24 cellular contexts compared by ENCODE assay signal in genomic region chr1:116404699-116405098, GRCh38. TPM values are rescaled to one million over a fixed set of nuclear protein-coding genes. Genes with fewer than 3 reads are reported as not detected.
DNase-seq lines count a peak whose midpoint lies in the region; ATAC-seq and TF ChIP-seq lines count a peak whose summit lies in the region.
"Had no signal": no experiment of that assay in that cellular context is flagged by ENCODE, and none has a peak within 500 bp of the region (broad histone marks: within the 10 kb centered on the region; RNA-seq: fewer than 3 reads in every experiment).

No MANE protein-coding gene starts in this region.

- H3K79me2 ChIP-seq in PC-3 (ENCODE audit: low read length) (no peaks in the 10 kb centered on the region), parathyroid adenoma (no peaks in the 10 kb centered on the region)

- H3K4me1 ChIP-seq in cardiac muscle cell (ENCODE audit: low read depth) (peaks cover 61% of the 10 kb centered on the region), PC-3 (ENCODE audit: insufficient read depth, low read length) (peaks cover 15% of the 10 kb centered on the region; the same call in 1 of the 2 replicates), parathyroid adenoma (no peaks in the 10 kb centered on the region)
- H3K4me1 ChIP-seq: neural progenitor cell, psoas muscle, stomach had no signal

- H3K9me3 Mint-ChIP-seq in effector memory CD8-positive, alpha-beta T cell: no peaks in the 10 kb centered on the region
- H3K9me3 Mint-ChIP-seq: activated T-helper 1 cell treated with anti-CD3 and anti-CD28 coated beads, Interleukin-12 subunit alpha, Interleukin-12 subunit beta, Interleukin-2, Interleukin-4 antibody, amounts not matched to agents 30 ng/mL and 10 ng/mL and 1 ng/mL, durations not matched to agents 14 hours and 24 hours and 36 hours; neural progenitor cell; type B pancreatic cell had no signal

- no TSS peak for BruUV-seq in PC-3 (replicated peaks; lab: Mats Ljungman, UMichigan)

- H3F3A ChIP-seq in PC-3 (ENCODE audit: low read length, unreplicated experiment): no peaks in the 10 kb centered on the region

- peaks cover 14 to 25% of the 10 kb centered on the region in 2 donors for H3K4me1 Mint-ChIP-seq in effector memory CD8-positive, alpha-beta T cell (ENCODE audit: low read depth in 2 of 2)
- H3K4me1 Mint-ChIP-seq: neural progenitor cell had no signal

- H3K36me3 ChIP-seq in cardiac muscle cell (peaks cover 76% of the 10 kb centered on the region), PC-3 (ENCODE audit: low read depth, low read length) (peaks cover 60% of the 10 kb centered on the region), parathyroid adenoma (ENCODE audit: control insufficient read depth, insufficient read depth, low read length) (no peaks in the 10 kb centered on the region)
- H3K36me3 ChIP-seq: neural progenitor cell had no signal

- peak overlapping the region; percentile 7 to 62 for H3K27ac Mint-ChIP-seq in effector memory CD8-positive, alpha-beta T cell
- H3K27ac Mint-ChIP-seq: activated T-helper 1 cell treated with anti-CD3 and anti-CD28 coated beads, Interleukin-12 subunit alpha, Interleukin-12 subunit beta, Interleukin-2, Interleukin-4 antibody, amounts not matched to agents 30 ng/mL and 10 ng/mL and 1 ng/mL, durations not matched to agents 14 hours and 24 hours and 36 hours; type B pancreatic cell had no signal

- CTCF ChIA-PET in PC-3 (lab: Charles Lee): no interaction called here

- H3K4me2 ChIP-seq in PC-3 (ENCODE audit: low read length) (no peak overlapping the region), parathyroid adenoma (ENCODE audit: low read length) (no peak overlapping the region)
- H3K4me2 ChIP-seq: neural progenitor cell, smooth muscle cell had no signal

- H3K9me3 ChIP-seq in cardiac muscle cell (ENCODE audit: low read depth) (no peaks in the 10 kb centered on the region), PC-3 (ENCODE audit: low read length) (no peaks in the 10 kb centered on the region), parathyroid adenoma (ENCODE audit: control insufficient read depth, low read length) (no peaks in the 10 kb centered on the region)
- H3K9me3 ChIP-seq: mucosa of descending colon, psoas muscle, stomach had no signal

- H3K27ac ChIP-seq in cardiac muscle cell (peak overlapping the region; percentile 95), PC-3 (ENCODE audit: low read length) (no peak overlapping the region), parathyroid adenoma (peak overlapping the region; percentile 8), substantia nigra (ENCODE audit: low read depth, low read length, poor library complexity, severe bottlenecking) (no peak overlapping the region)
- H3K27ac ChIP-seq: neural progenitor cell, psoas muscle had no signal

- POLR2A ChIA-PET in PC-3 (lab: Charles Lee; ENCODE audit: unreplicated experiment): no interaction called here

- no peaks in the 10 kb centered on the region for H4K20me1 ChIP-seq in PC-3 (ENCODE audit: low read length)

- peaks cover 71% of the 10 kb centered on the region for H3K36me3 Mint-ChIP-seq in effector memory CD8-positive, alpha-beta T cell (ENCODE audit: insufficient read depth)

- no peak overlapping the region for H3K4me3 Mint-ChIP-seq in effector memory CD8-positive, alpha-beta T cell
- H3K4me3 Mint-ChIP-seq: activated T-helper 1 cell treated with anti-CD3 and anti-CD28 coated beads, Interleukin-12 subunit alpha, Interleukin-12 subunit beta, Interleukin-2, Interleukin-4 antibody, amounts not matched to agents 30 ng/mL and 10 ng/mL and 1 ng/mL, durations not matched to agents 14 hours and 24 hours and 36 hours; neural progenitor cell; type B pancreatic cell had no signal

- no peak overlapping the region for H3K9ac ChIP-seq in PC-3 (ENCODE audit: low read length)
- H3K9ac ChIP-seq in parathyroid adenoma: no peak overlapping the region
- H3K9ac ChIP-seq: neural progenitor cell had no signal

- ATAC-seq in Right ventricle myocardium inferior: no peak
- ATAC-seq in PC-3: no peak
- no peak for ATAC-seq in effector memory CD8-positive, alpha-beta T cell (replicated peaks)
- ATAC-seq: psoas muscle, SK-N-SH treated with all-trans-retinoic acid at 6 μM for 48 hours had no signal

- H3K27me3 ChIP-seq in cardiac muscle cell (no peaks in the 10 kb centered on the region), PC-3 (ENCODE audit: low read length) (no peaks in the 10 kb centered on the region), parathyroid adenoma (ENCODE audit: control insufficient read depth, insufficient read depth, low read length) (no peaks in the 10 kb centered on the region)
- H3K27me3 ChIP-seq: neural progenitor cell, stomach had no signal

- H2AFZ ChIP-seq in PC-3 (ENCODE audit: low read length) (no peak overlapping the region), parathyroid adenoma (no peak overlapping the region)
- H2AFZ ChIP-seq: neural progenitor cell had no signal

- TF ChIP-seq CTCF in cardiac muscle cell (IDR thresholded peaks at IDR 0.05; ENCODE audit: low read depth, low read length): no peak
- no peak for TF ChIP-seq CTCF in PC-3 (conservative IDR thresholded peaks at IDR 0.05; ENCODE audit: low read depth, low read length)
- no peak for TF ChIP-seq CTCF in parathyroid adenoma (IDR thresholded peaks at IDR 0.05)

- intact Hi-C loops in Right ventricle myocardium inferior (cut with DNase I): no loop called here
- intact Hi-C loops in PC-3 (cut with micrococcal nuclease): loop anchor here (10.0 kb wide), 1 partner anchor 80 kb away; no protein-coding TSS in a partner anchor

- no peaks in the 10 kb centered on the region for H3K9me2 ChIP-seq in PC-3 (replicated peaks; ENCODE audit: low read length)

- no peak overlapping the region for H3K4me3 ChIP-seq in cardiac muscle cell
- H3K4me3 ChIP-seq in PC-3 (ENCODE audit: low read length): no peak overlapping the region
- H3K4me3 ChIP-seq in parathyroid adenoma (ENCODE audit: low read depth, low read length): no peak overlapping the region
- H3K4me3 ChIP-seq: mucosa of descending colon, neural progenitor cell, psoas muscle, smooth muscle cell, stomach had no signal

- DNase-seq in cardiac muscle cell (ENCODE audit: low read depth in 1 of 2, low spot score in 1 of 2): no peak
- DNase-seq in Right ventricle myocardium inferior (ENCODE audit: missing footprints): no peak
- peak; percentile 62 for DNase-seq in PC-3
- no peak for DNase-seq in effector memory CD8-positive, alpha-beta T cell
- DNase-seq in substantia nigra (lab: John Stamatoyannopoulos, UW): no peak
- no peak for DNase-seq in DMS79 (lab: John Stamatoyannopoulos, UW)
- DNase-seq in NCI-H526 treated with DMSO at 0.1 percent for 48 hours (lab: John Stamatoyannopoulos, UW): no peak
- DNase-seq: activated CD4-positive, CD25-positive, alpha-beta regulatory T cell; amniotic stem cell; cerebellar nuclear complex; DND-41; effector CD4-positive, alpha-beta T cell; mucosa of descending colon; NCI-H226; psoas muscle; stimulated activated CD4-positive, alpha-beta T cell treated with anti-CD3 and anti-CD28 coated beads, Interleukin-4, amount 100 ng/mL, for 1 hour; stomach; T1000 had no signal

- H3K27me3 Mint-ChIP-seq in effector memory CD8-positive, alpha-beta T cell: no peaks in the 10 kb centered on the region
- H3K27me3 Mint-ChIP-seq: type B pancreatic cell had no signal

RNA-seq across cellular contexts. Expression of gene ATP1A1, which starts 31.7 kb away (rescaled TPM):
- 754 and 1,350 TPM in 2 replicates for total RNA-seq in cardiac muscle cell
- polyA plus RNA-seq in cardiac muscle cell: 665 and 1,094 TPM in 2 replicates
- total RNA-seq in Right ventricle myocardium inferior: 298 TPM
- total RNA-seq in PC-3 (2014; rRNA removed): 154 and 181 TPM in 2 replicates

Comparison
In these comparisons a context has a peak if more than half of its experiments do, and no peak if none do; other contexts are left out.
1. H3K27ac ChIP-seq: peak in cardiac muscle cell (single experiment) and parathyroid adenoma (single experiment); none in PC-3 (single experiment) and substantia nigra (single experiment).